In the genomic region with DNA sequence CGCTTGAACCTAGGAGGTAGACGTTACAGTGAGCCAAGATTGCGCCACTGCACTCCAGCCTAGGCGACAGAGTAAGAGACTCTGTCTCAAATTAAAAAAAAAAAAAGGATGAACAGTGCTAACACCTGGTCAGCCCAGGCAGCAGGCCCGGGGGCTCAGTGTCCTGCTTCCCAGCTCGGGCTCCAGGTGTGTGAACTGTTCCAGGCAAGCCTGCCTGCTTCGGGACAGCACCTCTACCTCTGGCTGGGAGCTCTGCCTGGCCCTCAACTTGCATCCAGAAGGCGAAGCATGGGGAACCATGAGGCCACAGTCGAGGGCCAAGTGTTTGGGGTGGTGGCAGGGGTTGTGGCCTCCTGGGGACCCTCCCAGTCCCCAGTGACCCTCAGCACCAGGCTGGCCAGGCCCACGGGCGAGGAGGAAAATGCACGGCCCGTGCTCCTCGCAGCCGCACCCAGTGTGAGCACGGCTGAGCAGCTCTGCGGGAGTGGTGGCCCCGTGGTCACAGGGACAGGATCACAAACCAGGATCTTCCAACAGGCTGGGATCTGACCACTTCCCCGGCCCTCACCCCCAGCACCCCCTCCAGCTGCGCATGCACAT, we compare ENCODE assay signal across 27 cellular contexts. TPM values are rescaled to one million over a fixed set of nuclear protein-coding genes. Genes with fewer than 3 reads are reported as not detected.
DNase-seq lines count a peak whose midpoint lies in the region; ATAC-seq and TF ChIP-seq lines count a peak whose summit lies in the region.
"Had no signal": no experiment of that assay in that cellular context is flagged by ENCODE, and none has a peak within 500 bp of the region (broad histone marks: within the 10 kb centered on the region; RNA-seq: fewer than 3 reads in every experiment).

No MANE protein-coding gene starts in this region.

- H3K36me3 ChIP-seq in mesenchymal stem cell (ENCODE audit: control insufficient read depth in 1 of 2, insufficient read depth in 2 of 2, low read depth in 1 of 2, low read length in 2 of 2) (peaks cover 22 to 45% of the 10 kb centered on the region in 2 experiments), upper lobe of left lung (peaks cover 0 to 30% (median 13%) of the 10 kb centered on the region in 4 donors)
- H3K36me3 ChIP-seq: ovary had no signal

- intact Hi-C loops in Right ventricle myocardium inferior (cut with DNase I) (no loop called here), left ventricle myocardium superior (cut with micrococcal nuclease) (no loop called here), lower leg skin (cut with DNase I; ENCODE audit: low total_unique reads) (no loop called here)

- DNase-seq in Right ventricle myocardium inferior (ENCODE audit: missing footprints) (peak; percentile 18), left ventricle myocardium superior (no peak), RWPE1 (ENCODE audit: low spot score) (no peak), mesenchymal stem cell (no peak), upper lobe of left lung (peak in 1 of 2 donors; percentile 65), lower leg skin (ENCODE audit: low spot score in 2 of 2) (no peak), NCI-H82 treated with DMSO at 0.1 percent for 48 hours (lab: John Stamatoyannopoulos, UW; ENCODE audit: unreplicated experiment) (no peak)
- DNase-seq: activated CD4-positive, alpha-beta memory T cell treated with anti-CD3 and anti-CD28 coated beads, Interleukin-2, amount 10 ng/mL, durations not matched to agents 7 days and 5 days; activated gamma-delta T cell treated with Interleukin-2 at 50 U/mL for 16 hours; brain microvascular endothelial cell; DMS153; HCEC 1CT; Kasumi-1; midbrain; MV-4-11; natural killer cell; NCI-H1694; NCI-H510A treated with DMSO at 0.1 percent for 48 hours; NK-92 treated with Interleukin-12 subunit alpha and Interleukin-12 subunit beta, amount 100 ng/mL, for 24 hours; ovary; retina; stimulated activated CD4-positive, alpha-beta T cell treated with anti-CD3 and anti-CD28 coated beads, Interleukin-4, amount 100 ng/mL, for 1 hour had no signal

- no peak overlapping the region for H3K4me2 ChIP-seq in mesenchymal stem cell (ENCODE audit: low read length, poor library complexity, severe bottlenecking)
- H3K4me2 ChIP-seq: BLaER1 had no signal

- H3K79me1 ChIP-seq in mesenchymal stem cell (replicated peaks; ENCODE audit: low read length, poor library complexity, severe bottlenecking), result peaks cover 25% of the 10 kb centered on the region

- H3K9me3 ChIP-seq in mesenchymal stem cell (ENCODE audit: control insufficient read depth, low read length) (no peaks in the 10 kb centered on the region), upper lobe of left lung (no peaks in the 10 kb centered on the region)
- H3K9me3 ChIP-seq: BLaER1, ovary had no signal

- H3K14ac ChIP-seq in mesenchymal stem cell (ENCODE audit: low read length in 2 of 2), result no peak overlapping the region

- no peak overlapping the region for H2AFZ ChIP-seq in mesenchymal stem cell (ENCODE audit: low read depth, low read length)

- CTCF ChIA-PET in RWPE1 (lab: Yijun Ruan, JAX), result interaction anchor here (1.1 to 1.6 kb wide), 2 partner anchors 11 to 40 kb away, joined by 4 to 5 read pairs; no protein-coding TSS in a partner anchor

- H3K9me3 Mint-ChIP-seq in activated T-helper 17 cell treated with anti-CD3 and anti-CD28 coated beads, Interleukin-2, amount 50 U/mL, for 72 hours, result no peaks in the 10 kb centered on the region
- H3K9me3 Mint-ChIP-seq: activated CD4-positive, alpha-beta memory T cell treated with anti-CD3 and anti-CD28 coated beads, Interleukin-2, amount 10 ng/mL, durations not matched to agents 7 days and 5 days; natural killer cell; T-helper 1 cell treated with Interleukin-12 subunit alpha and Interleukin-12 subunit beta and Interleukin-4 antibody, amounts not matched to agents 30 μg/mL and 1 μg/mL, for 36 hours had no signal

- no peak for TF ChIP-seq CTCF in RWPE1 (conservative IDR thresholded peaks at IDR 0.05; ENCODE audit: low read depth)
- no peak for TF ChIP-seq CTCF in upper lobe of left lung (IDR thresholded peaks at IDR 0.05)
- TF ChIP-seq CTCF in lower leg skin (IDR thresholded peaks at IDR 0.05), result no peak

- H3K18ac ChIP-seq in mesenchymal stem cell (ENCODE audit: low read depth in 1 of 2, low read length in 2 of 2), result no peak overlapping the region

- 93% methylated on average over 20 of the region's 20 CpGs for WGBS in mesenchymal stem cell
- 86 to 94% methylated on average over 16 to 18 of the region's 20 CpGs for WGBS in upper lobe of left lung, 2 donors
- WGBS in lower leg skin, 2 donors, result 82 to 83% methylated on average over 11 to 19 of the region's 20 CpGs

- no peak overlapping the region for H3K4ac ChIP-seq in mesenchymal stem cell (ENCODE audit: low read depth in 1 of 2, low read length in 2 of 2)

- H2BK12ac ChIP-seq in mesenchymal stem cell (ENCODE audit: low read length in 2 of 2), result no peak overlapping the region

- TF ChIP-seq EP300 in upper lobe of left lung (IDR thresholded peaks at IDR 0.05), result no peak

- H3K4me1 ChIP-seq in mesenchymal stem cell (ENCODE audit: control insufficient read depth, insufficient read depth, low read depth, low read length) (peaks cover 11% of the 10 kb centered on the region), upper lobe of left lung (no peaks in the 10 kb centered on the region)
- H3K4me1 ChIP-seq: BLaER1 had no signal

- no peak for ATAC-seq in Right ventricle myocardium inferior
- ATAC-seq in left ventricle myocardium superior, result no peak
- peak; percentile 8 to 50 for ATAC-seq in upper lobe of left lung (ENCODE audit: low FRiP score in 2 of 2)
- ATAC-seq in activated T-helper 17 cell treated with anti-CD3 and anti-CD28 coated beads, Interleukin-2, amount 50 U/mL, for 72 hours (replicated peaks), result no peak
- ATAC-seq: activated CD4-positive, CD25-positive, alpha-beta regulatory T cell treated with anti-CD3 and anti-CD28 coated beads, Interleukin-2, amount 50 U/mL, for 24 hours; natural killer cell had no signal

- POLR2A ChIA-PET in RWPE1 (lab: Yijun Ruan, JAX; ENCODE audit: low non-redundant PET), result no interaction called here

- H3K27ac Mint-ChIP-seq in activated T-helper 17 cell treated with anti-CD3 and anti-CD28 coated beads, Interleukin-2, amount 50 U/mL, for 72 hours, result no peak overlapping the region
- H3K27ac Mint-ChIP-seq: activated CD4-positive, alpha-beta memory T cell treated with anti-CD3 and anti-CD28 coated beads, Interleukin-2, amount 10 ng/mL, durations not matched to agents 7 days and 5 days; natural killer cell; T-helper 1 cell treated with Interleukin-12 subunit alpha and Interleukin-12 subunit beta and Interleukin-4 antibody, amounts not matched to agents 30 μg/mL and 1 μg/mL, for 36 hours had no signal

- H3K4me1 Mint-ChIP-seq in activated T-helper 17 cell treated with anti-CD3 and anti-CD28 coated beads, Interleukin-2, amount 50 U/mL, for 72 hours, result no peaks in the 10 kb centered on the region
- H3K4me1 Mint-ChIP-seq: natural killer cell had no signal

- peaks cover 31% of the 10 kb centered on the region for H3K36me3 Mint-ChIP-seq in activated T-helper 17 cell treated with anti-CD3 and anti-CD28 coated beads, Interleukin-2, amount 50 U/mL, for 72 hours (ENCODE audit: low read depth)
- H3K36me3 Mint-ChIP-seq: natural killer cell had no signal

- no peak overlapping the region for H4K91ac ChIP-seq in mesenchymal stem cell (ENCODE audit: low read length)

- H3K27me3 Mint-ChIP-seq in activated T-helper 17 cell treated with anti-CD3 and anti-CD28 coated beads, Interleukin-2, amount 50 U/mL, for 72 hours, result no peaks in the 10 kb centered on the region
- H3K27me3 Mint-ChIP-seq: activated CD4-positive, alpha-beta memory T cell treated with anti-CD3 and anti-CD28 coated beads, Interleukin-2, amount 10 ng/mL, durations not matched to agents 7 days and 5 days had no signal

- H3K9ac ChIP-seq in mesenchymal stem cell (ENCODE audit: low read length), result no peak overlapping the region
- H3K9ac ChIP-seq: BLaER1 had no signal

- no peak overlapping the region for H2BK120ac ChIP-seq in mesenchymal stem cell (ENCODE audit: low read depth, low read length)

- H2BK15ac ChIP-seq in mesenchymal stem cell (ENCODE audit: low read depth, poor library complexity, severe bottlenecking), result no peak overlapping the region

- H4K8ac ChIP-seq in mesenchymal stem cell (ENCODE audit: low read length), result peak overlapping the region; percentile 13

- H2BK5ac ChIP-seq in mesenchymal stem cell (ENCODE audit: low read depth, low read length, poor library complexity, severe bottlenecking), result no peak overlapping the region

- no peak overlapping the region for H3K23ac ChIP-seq in mesenchymal stem cell (ENCODE audit: low read length in 2 of 2)

- H3K4me3 Mint-ChIP-seq in activated T-helper 17 cell treated with anti-CD3 and anti-CD28 coated beads, Interleukin-2, amount 50 U/mL, for 72 hours, result no peak overlapping the region
- H3K4me3 Mint-ChIP-seq: activated CD4-positive, alpha-beta memory T cell treated with anti-CD3 and anti-CD28 coated beads, Interleukin-2, amount 10 ng/mL, durations not matched to agents 7 days and 5 days; natural killer cell; T-helper 1 cell treated with Interleukin-12 subunit alpha and Interleukin-12 subunit beta and Interleukin-4 antibody, amounts not matched to agents 30 μg/mL and 1 μg/mL, for 36 hours had no signal

- no peaks in the 10 kb centered on the region for H3K27me3 ChIP-seq in mesenchymal stem cell (ENCODE audit: control insufficient read depth in 1 of 2, insufficient read depth in 1 of 2, low read length in 2 of 2)
- no peaks in the 10 kb centered on the region for H3K27me3 ChIP-seq in upper lobe of left lung
- H3K27me3 ChIP-seq: BLaER1, brain microvascular endothelial cell, ovary had no signal

- no peak overlapping the region for H2AK5ac ChIP-seq in mesenchymal stem cell (ENCODE audit: low read length, severe bottlenecking)

- TF ChIP-seq POLR2A in upper lobe of left lung (IDR thresholded peaks at IDR 0.05) (no peak), lower leg skin (IDR thresholded peaks at IDR 0.05) (no peak)

- H3K27ac ChIP-seq in RWPE1, result peak overlapping the region; percentile 96
- no peak overlapping the region for H3K27ac ChIP-seq in mesenchymal stem cell (ENCODE audit: low read length, poor library complexity, severe bottlenecking)
- no peak overlapping the region for H3K27ac ChIP-seq in upper lobe of left lung
- H3K27ac ChIP-seq: BLaER1, brain microvascular endothelial cell, ovary had no signal

- H3K4me3 ChIP-seq in mesenchymal stem cell (ENCODE audit: insufficient read depth in 1 of 2, low read depth in 1 of 2, low read length in 2 of 2) (no peak overlapping the region), upper lobe of left lung (no peak overlapping the region), lower leg skin (ENCODE audit: low read depth, poor library complexity, severe bottlenecking) (no peak overlapping the region)
- H3K4me3 ChIP-seq: BLaER1, ovary had no signal

RNA-seq across cellular contexts. Expression of gene CDCA4, which starts 15.5 kb away (rescaled TPM):
- total RNA-seq in Right ventricle myocardium inferior, result 3.1 TPM
- total RNA-seq in left ventricle myocardium superior, result 1.9 TPM
- polyA plus RNA-seq in mesenchymal stem cell (2013, experiment 1 of 2), result 8.8 TPM
- polyA plus RNA-seq in mesenchymal stem cell (2013, experiment 2 of 2), result 8.9 TPM
- total RNA-seq in upper lobe of left lung, result 10 to 100 TPM in 1 of 6 donors, 1 to 10 TPM in 4, under 1 TPM in 1; 0.89 to 10.3 (median 6.6) TPM
- 10 to 100 TPM; 39.3 to 45.7 (median 41.5) TPM for total RNA-seq in lower leg skin
- total RNA-seq in activated T-helper 17 cell treated with anti-CD3 and anti-CD28 coated beads, Interleukin-2, amount 50 U/mL, for 72 hours, result 10 to 100 TPM; 49.2 to 58.6 TPM

RNA-seq across cellular contexts. Expression of gene CLBA1, which starts 19.8 kb away (rescaled TPM):
- 1.9 TPM for total RNA-seq in Right ventricle myocardium inferior
- 1.5 TPM for total RNA-seq in left ventricle myocardium superior
- 5.1 TPM for polyA plus RNA-seq in mesenchymal stem cell (2013, experiment 1 of 2)
- 5.4 TPM for polyA plus RNA-seq in mesenchymal stem cell (2013, experiment 2 of 2)
- 10 to 100 TPM; 11.1 to 44.0 (median 13.3) TPM for total RNA-seq in upper lobe of left lung
- 10 to 100 TPM in 1 of 4 donors, 1 to 10 TPM in 3; 2.2 to 11.7 (median 6.5) TPM for total RNA-seq in lower leg skin
- total RNA-seq in activated T-helper 17 cell treated with anti-CD3 and anti-CD28 coated beads, Interleukin-2, amount 50 U/mL, for 72 hours, result under 1 TPM; 0.54 to 0.85 TPM

RNA-seq across cellular contexts. Expression of gene AHNAK2, which starts 27.3 kb away (rescaled TPM):
- total RNA-seq in Right ventricle myocardium inferior, result 2.5 TPM
- total RNA-seq in left ventricle myocardium superior, result 2.5 TPM
- polyA plus RNA-seq in mesenchymal stem cell (2013, experiment 1 of 2), result 21.6 TPM
- polyA plus RNA-seq in mesenchymal stem cell (2013, experiment 2 of 2), result 19.4 TPM
- 10 to 100 TPM in 4 of 6 donors, 1 to 10 TPM in 2; 4.3 to 48.0 (median 12.9) TPM for total RNA-seq in upper lobe of left lung
- 100 to 1,000 TPM; 671 to 950 (median 756) TPM for total RNA-seq in lower leg skin
- under 1 TPM; 0.05 to 0.06 TPM for total RNA-seq in activated T-helper 17 cell treated with anti-CD3 and anti-CD28 coated beads, Interleukin-2, amount 50 U/mL, for 72 hours
- total RNA-seq: activated CD4-positive, alpha-beta memory T cell treated with anti-CD3 and anti-CD28 coated beads, Interleukin-2, amount 10 ng/mL, durations not matched to agents 7 days and 5 days had no signal

RNA-seq across cellular contexts. Expression of gene GPR132, which starts 59.8 kb away (rescaled TPM):
- total RNA-seq in Right ventricle myocardium inferior (0.89 TPM), left ventricle myocardium superior (1.3 TPM), upper lobe of left lung (10 to 100 TPM in 1 of 6 donors, 1 to 10 TPM in 5; 3.0 to 14.7 (median 7.0) TPM), lower leg skin (1 to 10 TPM in 3 of 4 donors, under 1 TPM in 1; 0.84 to 1.3 (median 1.1) TPM)
- polyA plus RNA-seq in mesenchymal stem cell (2013, experiment 1 of 2), result 0.03 TPM
- polyA plus RNA-seq in mesenchymal stem cell (2013, experiment 2 of 2), result 0.01 TPM
- total RNA-seq in activated T-helper 17 cell treated with anti-CD3 and anti-CD28 coated beads, Interleukin-2, amount 50 U/mL, for 72 hours, result 10 to 100 TPM; 46.5 to 49.5 TPM
- total RNA-seq: SK-MEL-5 had no signal

Comparison
In these comparisons a context has a peak if more than half of its experiments do, and no peak if none do; other contexts are left out.
1. ATAC-seq: peak in upper lobe of left lung (2 of 2); none in Right ventricle myocardium inferior (single experiment), left ventricle myocardium superior (single experiment) and activated T-helper 17 cell treated with anti-CD3 and anti-CD28 coated beads, Interleukin-2, amount 50 U/mL, for 72 hours (single experiment).
2. RNA of gene AHNAK2, which starts 27.3 kb away (total RNA-seq): 671 to 950 TPM in lower leg skin; 4.3 to 48.0 TPM in upper lobe of left lung, 2.5 TPM in Right ventricle myocardium inferior (single experiment), 2.5 TPM in left ventricle myocardium superior (single experiment) and 0.05 to 0.06 TPM in activated T-helper 17 cell treated with anti-CD3 and anti-CD28 coated beads, Interleukin-2, amount 50 U/mL, for 72 hours; every median in the first group is over 10 times any median in the second.